32 cellular contexts compared by ENCODE assay signal in genomic region chr5:94396687-94397086, GRCh38.
"Had no signal": no experiment of that assay in that cellular context is flagged by ENCODE, and none has a peak within 500 bp of the region (broad histone marks: within the 10 kb centered on the region; RNA-seq: fewer than 3 reads in every experiment).

No MANE protein-coding gene starts in this region.

- H3K9me3 ChIP-seq: ascending aorta, breast epithelium, colonic mucosa, esophagus squamous epithelium, gastroesophageal sphincter, heart right ventricle had no signal

- H3K27me3 Mint-ChIP-seq: activated CD4-positive, alpha-beta memory T cell treated with anti-CD3 and anti-CD28 coated beads, Interleukin-2, amount 10 ng/mL, durations not matched to agents 7 days and 5 days; activated CD4-positive, alpha-beta T cell treated with anti-CD3 and anti-CD28 coated beads, Interleukin-2, amount 10 ng/mL, durations not matched to agents 7 days and 5 days; activated naive CD4-positive, alpha-beta T cell treated with anti-CD3 and anti-CD28 coated beads, Interleukin-2, amount 10 ng/mL, durations not matched to agents 7 days and 5 days; activated naive CD8-positive, alpha-beta T cell treated with anti-CD3 and anti-CD28 coated beads, Interleukin-2, amount 10 ng/mL, durations not matched to agents 7 days and 5 days; activated T-cell treated with anti-CD3 and anti-CD28 coated beads, Interleukin-2, amount 50 U/mL, for 24 hours; brain; T-helper 17 cell had no signal

- H3K4me1 Mint-ChIP-seq: activated CD4-positive, alpha-beta memory T cell treated with anti-CD3 and anti-CD28 coated beads, Interleukin-2, amount 10 ng/mL, durations not matched to agents 7 days and 5 days; activated CD4-positive, alpha-beta T cell treated with anti-CD3 and anti-CD28 coated beads, Interleukin-2, amount 10 ng/mL, durations not matched to agents 7 days and 5 days; activated naive CD4-positive, alpha-beta T cell treated with anti-CD3 and anti-CD28 coated beads, Interleukin-2, amount 10 ng/mL, durations not matched to agents 7 days and 5 days; activated naive CD8-positive, alpha-beta T cell treated with anti-CD3 and anti-CD28 coated beads, Interleukin-2, amount 10 ng/mL, durations not matched to agents 7 days and 5 days; brain; T-helper 17 cell had no signal

- H3K36me3 Mint-ChIP-seq: activated naive CD4-positive, alpha-beta T cell treated with anti-CD3 and anti-CD28 coated beads, Interleukin-2, amount 10 ng/mL, durations not matched to agents 7 days and 5 days; activated naive CD4-positive, alpha-beta T cell treated with anti-CD3 and anti-CD28 coated beads, Interleukin-2, amount 50 U/mL, for 72 hours; activated naive CD8-positive, alpha-beta T cell treated with anti-CD3 and anti-CD28 coated beads, Interleukin-2, amount 10 ng/mL, durations not matched to agents 7 days and 5 days; brain had no signal

- H3K9me3 Mint-ChIP-seq: activated CD4-positive, alpha-beta memory T cell treated with anti-CD3 and anti-CD28 coated beads, Interleukin-2, amount 10 ng/mL, durations not matched to agents 7 days and 5 days; activated CD4-positive, alpha-beta T cell treated with anti-CD3 and anti-CD28 coated beads, Interleukin-2, amount 10 ng/mL, durations not matched to agents 7 days and 5 days; activated naive CD4-positive, alpha-beta T cell treated with anti-CD3 and anti-CD28 coated beads, Interleukin-2, amount 10 ng/mL, durations not matched to agents 7 days and 5 days; activated naive CD8-positive, alpha-beta T cell treated with anti-CD3 and anti-CD28 coated beads, Interleukin-2, amount 10 ng/mL, durations not matched to agents 7 days and 5 days; activated T-cell treated with anti-CD3 and anti-CD28 coated beads, Interleukin-2, amount 50 U/mL, for 24 hours; brain; T-helper 2 cell treated with Interferon-gamma antibody and Interleukin-4, amounts not matched to agents 5 μg/mL and 100 μg/mL, for 36 hours had no signal

- FAIRE-seq: endometrium, endothelial cell of umbilical vein had no signal

- DNase-seq: activated CD4-positive, alpha-beta memory T cell treated with anti-CD3 and anti-CD28 coated beads, Interleukin-2, amount 10 ng/mL, durations not matched to agents 7 days and 5 days; activated CD4-positive, alpha-beta T cell treated with anti-CD3 and anti-CD28 coated beads for 1 hour; activated CD4-positive, alpha-beta T cell treated with anti-CD3 and anti-CD28 coated beads for 4 hours; activated CD4-positive, alpha-beta T cell treated with anti-CD3 and anti-CD28 coated beads, Interleukin-2, amount 10 ng/mL, durations not matched to agents 7 days and 5 days; activated CD4-positive, alpha-beta T cell treated with anti-CD3 and anti-CD28 coated beads, Interleukin-2, amount 50 U/mL, for 4 hours; activated CD8-positive, alpha-beta memory T cell treated with anti-CD3 and anti-CD28 coated beads, Interleukin-2, amount 50 U/mL, for 48 hours; activated gamma-delta T cell; activated naive CD4-positive, alpha-beta T cell; activated naive CD4-positive, alpha-beta T cell treated with anti-CD3 and anti-CD28 coated beads, Interleukin-2, amount 10 ng/mL, durations not matched to agents 7 days and 5 days; activated naive CD8-positive, alpha-beta T cell treated with anti-CD3 and anti-CD28 coated beads, Interleukin-2, amount 10 ng/mL, durations not matched to agents 7 days and 5 days; activated T-cell treated with anti-CD3 and anti-CD28 coated beads for 4 hours; activated T-cell treated with anti-CD3 and anti-CD28 coated beads, Interleukin-2, amount 50 U/mL, for 24 hours; activated T-cell treated with anti-CD3 and anti-CD28 coated beads, Interleukin-2, amount 50 U/mL, for 72 hours; central memory CD4-positive, alpha-beta T cell; cerebellar nuclear complex; colonic mucosa; effector CD8-positive, alpha-beta T cell; esophagus squamous epithelium; foreskin melanocyte; heart right ventricle; T-helper 17 cell; T1000 had no signal

- H3K36me3 ChIP-seq: ascending aorta, breast epithelium, cardiac muscle cell, colonic mucosa, esophagus squamous epithelium, gastroesophageal sphincter, heart right ventricle had no signal

- H3K4me3 ChIP-seq: ascending aorta, breast epithelium, cardiac muscle cell, colonic mucosa, esophagus squamous epithelium, gastroesophageal sphincter, heart right ventricle had no signal

- H3K27ac Mint-ChIP-seq: activated CD4-positive, alpha-beta memory T cell treated with anti-CD3 and anti-CD28 coated beads, Interleukin-2, amount 10 ng/mL, durations not matched to agents 7 days and 5 days; activated CD4-positive, alpha-beta T cell treated with anti-CD3 and anti-CD28 coated beads, Interleukin-2, amount 10 ng/mL, durations not matched to agents 7 days and 5 days; activated naive CD4-positive, alpha-beta T cell treated with anti-CD3 and anti-CD28 coated beads, Interleukin-2, amount 10 ng/mL, durations not matched to agents 7 days and 5 days; activated naive CD4-positive, alpha-beta T cell treated with anti-CD3 and anti-CD28 coated beads, Interleukin-2, amount 50 U/mL, for 72 hours; activated naive CD8-positive, alpha-beta T cell treated with anti-CD3 and anti-CD28 coated beads, Interleukin-2, amount 10 ng/mL, durations not matched to agents 7 days and 5 days; activated T-cell treated with anti-CD3 and anti-CD28 coated beads, Interleukin-2, amount 50 U/mL, for 24 hours; activated T-cell treated with anti-CD3 and anti-CD28 coated beads, Interleukin-2, amount 50 U/mL, for 72 hours; brain; T-helper 17 cell; T-helper 2 cell treated with Interferon-gamma antibody and Interleukin-4, amounts not matched to agents 5 μg/mL and 100 μg/mL, for 36 hours had no signal

- H3K27ac ChIP-seq: ascending aorta, breast epithelium, cardiac muscle cell, colonic mucosa, epithelial cell of prostate, esophagus squamous epithelium, gastroesophageal sphincter, heart right ventricle had no signal

- ATAC-seq: activated naive CD4-positive, alpha-beta T cell treated with anti-CD3 and anti-CD28 coated beads, Interleukin-2, amount 50 U/mL, for 72 hours; activated T-cell treated with anti-CD3 and anti-CD28 coated beads, Interleukin-2, amount 50 U/mL, for 72 hours; gastroesophageal sphincter; heart right ventricle; T-helper 17 cell had no signal

- H3K4me3 Mint-ChIP-seq: activated CD4-positive, alpha-beta memory T cell treated with anti-CD3 and anti-CD28 coated beads, Interleukin-2, amount 10 ng/mL, durations not matched to agents 7 days and 5 days; activated CD4-positive, alpha-beta T cell treated with anti-CD3 and anti-CD28 coated beads, Interleukin-2, amount 10 ng/mL, durations not matched to agents 7 days and 5 days; activated naive CD4-positive, alpha-beta T cell treated with anti-CD3 and anti-CD28 coated beads, Interleukin-2, amount 10 ng/mL, durations not matched to agents 7 days and 5 days; activated naive CD8-positive, alpha-beta T cell treated with anti-CD3 and anti-CD28 coated beads, Interleukin-2, amount 10 ng/mL, durations not matched to agents 7 days and 5 days; activated T-cell treated with anti-CD3 and anti-CD28 coated beads, Interleukin-2, amount 50 U/mL, for 24 hours; activated T-cell treated with anti-CD3 and anti-CD28 coated beads, Interleukin-2, amount 50 U/mL, for 72 hours; brain; T-helper 17 cell; T-helper 2 cell treated with Interferon-gamma antibody and Interleukin-4, amounts not matched to agents 5 μg/mL and 100 μg/mL, for 36 hours had no signal

- H3K27me3 ChIP-seq: ascending aorta, breast epithelium, cardiac muscle cell, colonic mucosa, esophagus squamous epithelium, gastroesophageal sphincter, heart right ventricle had no signal

- H3K4me1 ChIP-seq: ascending aorta, breast epithelium, colonic mucosa, esophagus squamous epithelium, gastroesophageal sphincter, heart right ventricle had no signal
